ENCODE assay signal across 1 cellular context in genomic region chr10:121556918-121557573, GRCh38.
TF ChIP-seq lines count a peak whose summit lies in the region.

No MANE protein-coding gene starts in this region.

TF ChIP-seq in GM23338, 12 proteins besides CTCF, POLR2A, EP300 and RAD21 (continued from another document):
- TF ChIP-seq, protein P1, sequence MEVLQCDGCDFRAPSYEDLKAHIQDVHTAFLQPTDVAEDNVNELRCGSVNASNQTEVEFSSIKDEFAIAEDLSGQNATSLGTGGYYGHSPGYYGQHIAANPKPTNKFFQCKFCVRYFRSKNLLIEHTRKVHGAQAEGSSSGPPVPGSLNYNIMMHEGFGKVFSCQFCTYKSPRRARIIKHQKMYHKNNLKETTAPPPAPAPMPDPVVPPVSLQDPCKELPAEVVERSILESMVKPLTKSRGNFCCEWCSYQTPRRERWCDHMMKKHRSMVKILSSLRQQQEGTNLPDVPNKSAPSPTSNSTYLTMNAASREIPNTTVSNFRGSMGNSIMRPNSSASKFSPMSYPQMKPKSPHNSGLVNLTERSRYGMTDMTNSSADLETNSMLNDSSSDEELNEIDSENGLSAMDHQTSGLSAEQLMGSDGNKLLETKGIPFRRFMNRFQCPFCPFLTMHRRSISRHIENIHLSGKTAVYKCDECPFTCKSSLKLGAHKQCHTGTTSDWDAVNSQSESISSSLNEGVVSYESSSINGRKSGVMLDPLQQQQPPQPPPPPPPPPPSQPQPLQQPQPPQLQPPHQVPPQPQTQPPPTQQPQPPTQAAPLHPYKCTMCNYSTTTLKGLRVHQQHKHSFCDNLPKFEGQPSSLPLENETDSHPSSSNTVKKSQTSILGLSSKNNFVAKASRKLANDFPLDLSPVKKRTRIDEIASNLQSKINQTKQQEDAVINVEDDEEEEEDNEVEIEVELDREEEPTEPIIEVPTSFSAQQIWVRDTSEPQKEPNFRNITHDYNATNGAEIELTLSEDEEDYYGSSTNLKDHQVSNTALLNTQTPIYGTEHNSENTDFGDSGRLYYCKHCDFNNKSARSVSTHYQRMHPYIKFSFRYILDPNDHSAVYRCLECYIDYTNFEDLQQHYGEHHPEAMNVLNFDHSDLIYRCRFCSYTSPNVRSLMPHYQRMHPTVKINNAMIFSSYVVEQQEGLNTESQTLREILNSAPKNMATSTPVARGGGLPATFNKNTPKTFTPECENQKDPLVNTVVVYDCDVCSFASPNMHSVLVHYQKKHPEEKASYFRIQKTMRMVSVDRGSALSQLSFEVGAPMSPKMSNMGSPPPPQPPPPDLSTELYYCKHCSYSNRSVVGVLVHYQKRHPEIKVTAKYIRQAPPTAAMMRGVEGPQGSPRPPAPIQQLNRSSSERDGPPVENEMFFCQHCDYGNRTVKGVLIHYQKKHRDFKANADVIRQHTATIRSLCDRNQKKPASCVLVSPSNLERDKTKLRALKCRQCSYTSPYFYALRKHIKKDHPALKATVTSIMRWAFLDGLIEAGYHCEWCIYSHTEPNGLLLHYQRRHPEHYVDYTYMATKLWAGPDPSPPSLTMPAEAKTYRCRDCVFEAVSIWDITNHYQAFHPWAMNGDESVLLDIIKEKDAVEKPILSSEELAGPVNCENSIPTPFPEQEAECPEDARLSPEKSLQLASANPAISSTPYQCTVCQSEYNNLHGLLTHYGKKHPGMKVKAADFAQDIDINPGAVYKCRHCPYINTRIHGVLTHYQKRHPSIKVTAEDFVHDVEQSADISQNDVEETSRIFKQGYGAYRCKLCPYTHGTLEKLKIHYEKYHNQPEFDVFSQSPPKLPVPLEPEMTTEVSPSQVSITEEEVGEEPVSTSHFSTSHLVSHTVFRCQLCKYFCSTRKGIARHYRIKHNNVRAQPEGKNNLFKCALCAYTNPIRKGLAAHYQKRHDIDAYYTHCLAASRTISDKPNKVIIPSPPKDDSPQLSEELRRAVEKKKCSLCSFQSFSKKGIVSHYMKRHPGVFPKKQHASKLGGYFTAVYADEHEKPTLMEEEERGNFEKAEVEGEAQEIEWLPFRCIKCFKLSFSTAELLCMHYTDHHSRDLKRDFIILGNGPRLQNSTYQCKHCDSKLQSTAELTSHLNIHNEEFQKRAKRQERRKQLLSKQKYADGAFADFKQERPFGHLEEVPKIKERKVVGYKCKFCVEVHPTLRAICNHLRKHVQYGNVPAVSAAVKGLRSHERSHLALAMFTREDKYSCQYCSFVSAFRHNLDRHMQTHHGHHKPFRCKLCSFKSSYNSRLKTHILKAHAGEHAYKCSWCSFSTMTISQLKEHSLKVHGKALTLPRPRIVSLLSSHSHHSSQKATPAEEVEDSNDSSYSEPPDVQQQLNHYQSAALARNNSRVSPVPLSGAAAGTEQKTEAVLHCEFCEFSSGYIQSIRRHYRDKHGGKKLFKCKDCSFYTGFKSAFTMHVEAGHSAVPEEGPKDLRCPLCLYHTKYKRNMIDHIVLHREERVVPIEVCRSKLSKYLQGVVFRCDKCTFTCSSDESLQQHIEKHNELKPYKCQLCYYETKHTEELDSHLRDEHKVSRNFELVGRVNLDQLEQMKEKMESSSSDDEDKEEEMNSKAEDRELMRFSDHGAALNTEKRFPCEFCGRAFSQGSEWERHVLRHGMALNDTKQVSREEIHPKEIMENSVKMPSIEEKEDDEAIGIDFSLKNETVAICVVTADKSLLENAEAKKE (CRISPR knock-in tag; IDR thresholded peaks at IDR 0.05): no peak
- TF ChIP-seq NANOG (IDR thresholded peaks at IDR 0.05; ENCODE audit: borderline replicate concordance): no peak
- TF ChIP-seq ETS1 (IDR thresholded peaks at IDR 0.05): no peak
- TF ChIP-seq ZNF114 (CRISPR knock-in tag; IDR thresholded peaks at IDR 0.05): no peak
- TF ChIP-seq EZH2phosphoT487 (IDR thresholded peaks at IDR 0.05; ENCODE audit: unreplicated experiment): no peak
- TF ChIP-seq EZH2 (IDR thresholded peaks at IDR 0.05; ENCODE audit: low read depth, unreplicated experiment): no peak
- TF ChIP-seq JUNB (IDR thresholded peaks at IDR 0.05; ENCODE audit: unreplicated experiment): no peak
- no peak for TF ChIP-seq CREB1 (CRISPR knock-in tag; IDR thresholded peaks at IDR 0.05; ENCODE audit: low read depth)
